ENCODE assay signal across 1 cellular context in genomic region chrX:21990812-21991211, GRCh38.
TF ChIP-seq lines count a peak whose summit lies in the region.

No MANE protein-coding gene starts in this region.

TF ChIP-seq in GM12878, 131 proteins besides CTCF, POLR2A, EP300 and RAD21:
- TF ChIP-seq YBX1 (IDR thresholded peaks at IDR 0.05), result no peak
- TF ChIP-seq DPF2 (IDR thresholded peaks at IDR 0.05), result 0 out of 2 replicates have a peak, but pooled peaks have one; percentile 29
- no peak for TF ChIP-seq BACH1 (IDR thresholded peaks at IDR 0.05; ENCODE audit: borderline replicate concordance)
- TF ChIP-seq IRF4 (IDR thresholded peaks at IDR 0.05; ENCODE audit: low read depth, low read length), result no peak
- no peak for TF ChIP-seq TAF1 (IDR thresholded peaks at IDR 0.05; ENCODE audit: borderline replicate concordance, low read depth, low read length)
- no peak for TF ChIP-seq MEF2B (IDR thresholded peaks at IDR 0.05; ENCODE audit: partially characterized antibody, poor library complexity, severe bottlenecking)
- TF ChIP-seq BHLHE40 (IDR thresholded peaks at IDR 0.05; ENCODE audit: borderline replicate concordance in 1 of 2, low read depth in 2 of 2, low read length in 1 of 2), result peak in 1 of 2 experiments; percentile 77; a peak in 2 of 4 replicates
- no peak for TF ChIP-seq EZH2 (IDR thresholded peaks at IDR 0.05; ENCODE audit: borderline replicate concordance, control insufficient read depth, low read depth, low read length)
- TF ChIP-seq CEBPB (IDR thresholded peaks at IDR 0.05; ENCODE audit: borderline replicate concordance in 1 of 2, low read depth in 2 of 2, low read length in 2 of 2), result no peak
- TF ChIP-seq STAT1 (conservative IDR thresholded peaks at IDR 0.05), result no peak
- 0 out of 2 replicates have a peak, but pooled peaks have one; percentile 20 for TF ChIP-seq JUND (IDR thresholded peaks at IDR 0.05; ENCODE audit: low read depth, low read length)
- TF ChIP-seq ATF7 (IDR thresholded peaks at IDR 0.05; ENCODE audit: low read depth), result peak; percentile 94
- 0 out of 2 replicates have a peak, but pooled peaks have one; percentile 48 for TF ChIP-seq NBN (IDR thresholded peaks at IDR 0.05)
- no peak for TF ChIP-seq NFIC (IDR thresholded peaks at IDR 0.05; ENCODE audit: low read depth, low read length)
